Comparison of ENCODE assay signal across 8 cellular contexts in the genomic region with DNA sequence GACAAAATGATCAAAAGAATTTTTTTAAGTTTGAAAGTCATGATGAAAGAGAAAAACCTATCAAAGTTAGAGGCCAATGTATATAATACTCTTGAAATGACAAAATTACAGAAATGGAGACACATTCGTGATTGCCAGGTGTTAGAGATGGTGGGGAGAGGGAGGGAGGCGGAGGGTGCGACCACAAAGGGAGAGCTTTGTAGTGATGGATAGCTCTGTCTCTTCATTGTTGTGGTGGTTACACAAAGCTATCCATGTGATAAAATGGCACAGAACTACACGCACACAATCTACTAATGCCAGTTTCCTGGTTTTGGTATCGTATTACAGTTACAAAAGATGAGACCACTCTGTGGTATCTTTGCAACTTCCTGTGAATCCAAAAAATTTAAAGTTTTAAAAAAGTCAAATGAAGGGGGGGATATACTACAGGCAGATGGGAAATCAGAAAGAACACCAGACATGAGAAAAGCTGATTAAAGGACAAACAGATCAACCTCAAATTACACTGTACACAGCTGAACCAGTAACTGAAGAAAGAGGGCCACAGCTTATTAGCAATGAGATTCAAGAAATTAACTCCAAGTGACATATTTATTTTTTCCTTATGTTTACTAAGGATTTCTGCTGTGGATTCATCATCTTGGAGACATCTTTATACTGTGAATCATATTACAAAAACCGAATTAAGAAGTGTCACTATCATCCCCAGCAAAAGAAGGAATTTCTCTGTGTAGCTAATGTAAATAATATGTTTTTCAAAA.
A peak's percentile ranks its signal among the peaks of the same experiment; 100 is the strongest.
DNase-seq lines count a peak whose midpoint lies in the region; ATAC-seq and TF ChIP-seq lines count a peak whose summit lies in the region.

No MANE protein-coding gene starts in this region.

- peaks cover 62% of the 10 kb centered on the region for H3K4me1 Mint-ChIP-seq in activated CD8-positive, alpha-beta T cell treated with anti-CD3 and anti-CD28 coated beads for 36 hours (ENCODE audit: low read depth)
- peaks cover 30% of the 10 kb centered on the region for H3K4me1 Mint-ChIP-seq in memory B cell

- ATAC-seq in activated CD8-positive, alpha-beta T cell treated with anti-CD3 and anti-CD28 coated beads for 36 hours: peak; percentile 82
- ATAC-seq in memory B cell (ENCODE audit: low read depth): no peak
- ATAC-seq in HG03139 (IDR thresholded peaks at IDR 0.05; ENCODE audit: unreplicated experiment): no peak
- no peak for ATAC-seq in HG03095 (IDR thresholded peaks at IDR 0.05; ENCODE audit: unreplicated experiment)
- no peak for ATAC-seq in HG02840 (IDR thresholded peaks at IDR 0.05; ENCODE audit: low FRiP score, unreplicated experiment)

- peaks cover 12% of the 10 kb centered on the region for H3K36me3 Mint-ChIP-seq in activated CD8-positive, alpha-beta T cell treated with anti-CD3 and anti-CD28 coated beads for 36 hours (ENCODE audit: low read depth)
- H3K36me3 Mint-ChIP-seq in memory B cell: peaks cover 15% of the 10 kb centered on the region

- peak overlapping the region; percentile 29 for H3K4me2 ChIP-seq in KMS-11

- H3K36me3 ChIP-seq in BJ (ENCODE audit: control insufficient read depth, insufficient read depth, low read length) (no peaks in the 10 kb centered on the region), KMS-11 (ENCODE audit: insufficient read depth) (no peaks in the 10 kb centered on the region)

- peak overlapping the region; percentile 27; the same call in 1 of the 2 replicates for H3K27ac ChIP-seq in KMS-11

- no peak overlapping the region for H3K4me3 ChIP-seq in BJ (ENCODE audit: low read depth, low read length)
- no peak overlapping the region for H3K4me3 ChIP-seq in KMS-11 (IDR thresholded peaks at IDR 0.05; ENCODE audit: insufficient read depth, low read depth, low read length)

- no peaks in the 10 kb centered on the region for H3K9me3 Mint-ChIP-seq in activated CD8-positive, alpha-beta T cell treated with anti-CD3 and anti-CD28 coated beads for 36 hours
- H3K9me3 Mint-ChIP-seq in memory B cell: no peaks in the 10 kb centered on the region

- no peaks in the 10 kb centered on the region for H4K20me1 ChIP-seq in KMS-11 (ENCODE audit: insufficient read depth)

- peak; percentile 62 for DNase-seq in BJ (ENCODE audit: low read depth)
- DNase-seq in activated CD8-positive, alpha-beta T cell treated with anti-CD3 and anti-CD28 coated beads for 36 hours: peak; percentile 73
- no peak for DNase-seq in memory B cell (ENCODE audit: low spot score in 2 of 2)
- DNase-seq in CD1c-positive myeloid dendritic cell (ENCODE audit: extremely low spot score): no peak

- no peaks in the 10 kb centered on the region for H3K27me3 Mint-ChIP-seq in activated CD8-positive, alpha-beta T cell treated with anti-CD3 and anti-CD28 coated beads for 36 hours
- H3K27me3 Mint-ChIP-seq in memory B cell: no peaks in the 10 kb centered on the region

- TF ChIP-seq CTCF in BJ (IDR thresholded peaks at IDR 0.05; ENCODE audit: insufficient read depth, low read depth, low read length) (no peak), KMS-11 (conservative IDR thresholded peaks at IDR 0.05; ENCODE audit: low read depth, low read length) (no peak)
- no peak for TF ChIP-seq CTCF in activated CD8-positive, alpha-beta T cell treated with anti-CD3 and anti-CD28 coated beads for 36 hours (IDR thresholded peaks at IDR 0.05)

- POLR2A ChIA-PET in BJ (lab: Charles Lee): interaction anchor here (0.5 to 0.6 kb wide), 3 partner anchors 38 to 306 kb away, joined by 3 to 12 read pairs (median 6); no protein-coding TSS in a partner anchor
- POLR2A ChIA-PET in activated CD8-positive, alpha-beta T cell treated with anti-CD3 and anti-CD28 coated beads for 36 hours (lab: Charles Lee): interaction anchor here (0.9 kb wide), 1 partner anchor 9 kb away, joined by 3 read pairs; no protein-coding TSS in a partner anchor

- no peaks in the 10 kb centered on the region for H3K79me2 ChIP-seq in KMS-11 (ENCODE audit: insufficient read depth, low read depth)

- peak overlapping the region; percentile 32 for H3K4me3 Mint-ChIP-seq in activated CD8-positive, alpha-beta T cell treated with anti-CD3 and anti-CD28 coated beads for 36 hours
- H3K4me3 Mint-ChIP-seq in memory B cell: no peak overlapping the region

- no peak overlapping the region; the same call in 1 of the 2 replicates for H3K9ac ChIP-seq in KMS-11

- peaks cover 29% of the 10 kb centered on the region for H3K4me1 ChIP-seq in KMS-11 (ENCODE audit: low read depth, poor library complexity, severe bottlenecking)

- intact Hi-C loops in activated CD8-positive, alpha-beta T cell treated with anti-CD3 and anti-CD28 coated beads for 36 hours (cut with micrococcal nuclease): no loop called here

- CTCF ChIA-PET in BJ (lab: Yijun Ruan, JAX): interaction anchor here (1.1 kb wide), 1 partner anchor 23 kb away, joined by 3 read pairs; no protein-coding TSS in a partner anchor
- CTCF ChIA-PET in activated CD8-positive, alpha-beta T cell treated with anti-CD3 and anti-CD28 coated beads for 36 hours (lab: Charles Lee): interaction anchor here (0.8 to 1.2 kb wide), 3 partner anchors 8 to 155 kb away, joined by 3 to 7 read pairs (median 3); no protein-coding TSS in a partner anchor

- H3K27ac Mint-ChIP-seq in activated CD8-positive, alpha-beta T cell treated with anti-CD3 and anti-CD28 coated beads for 36 hours: peak overlapping the region; percentile 81
- H3K27ac Mint-ChIP-seq in memory B cell: peak overlapping the region; percentile 84

- no peak overlapping the region for H2AFZ ChIP-seq in KMS-11 (ENCODE audit: low read depth)

- H3K27me3 ChIP-seq in BJ (ENCODE audit: control insufficient read depth, insufficient read depth, low read length) (no peaks in the 10 kb centered on the region), KMS-11 (ENCODE audit: insufficient read depth, low read depth) (no peaks in the 10 kb centered on the region)

Comparison
In these comparisons a context has a peak if more than half of its experiments do, and no peak if none do; other contexts are left out.
1. DNase-seq: peak in BJ (single experiment) and activated CD8-positive, alpha-beta T cell treated with anti-CD3 and anti-CD28 coated beads for 36 hours (single experiment); none in memory B cell (0 of 2) and CD1c-positive myeloid dendritic cell (single experiment).